22 cellular contexts compared by ENCODE assay signal in the genomic region with DNA sequence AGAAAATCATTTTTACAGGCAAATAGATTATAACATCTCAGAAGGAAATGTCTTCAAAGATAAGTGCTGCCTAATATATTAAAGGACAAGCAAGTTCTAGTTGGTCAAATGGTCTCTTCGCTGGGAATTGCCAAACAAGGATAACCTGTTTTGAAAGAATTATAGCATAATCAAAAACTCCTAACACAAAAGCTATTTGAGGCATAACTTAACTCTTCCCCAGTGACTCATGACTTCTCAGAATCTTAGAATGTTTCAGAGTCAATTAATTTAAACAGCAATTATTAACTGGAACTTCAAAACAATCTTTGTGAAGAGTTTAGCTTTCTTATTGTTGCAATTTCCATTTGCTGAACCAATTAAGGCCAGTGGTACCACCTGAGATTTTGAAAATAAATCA.
A peak's percentile ranks its signal among the peaks of the same experiment; 100 is the strongest.
DNase-seq lines count a peak whose midpoint lies in the region; ATAC-seq and TF ChIP-seq lines count a peak whose summit lies in the region.
"Had no signal": no experiment of that assay in that cellular context is flagged by ENCODE, and none has a peak within 500 bp of the region (broad histone marks: within the 10 kb centered on the region; RNA-seq: fewer than 3 reads in every experiment).

No MANE protein-coding gene starts in this region.

- H3K27ac ChIP-seq in esophagus muscularis mucosa (replicated peaks in 1 of 4): peak overlapping the region in 2 of 4 donors; percentile 27 to 36
- H3K27ac ChIP-seq: gastrocnemius medialis, upper lobe of right lung had no signal

- no peaks in the 10 kb centered on the region; the same call in 1 of the 2 replicates for H3K27me3 Mint-ChIP-seq in WTC11 (ENCODE audit: low read depth)
- H3K27me3 Mint-ChIP-seq: dendritic cell treated with granulocyte-macrophage colony-stimulating factor and Interleukin-4, amounts not matched to agents 40 ng/mL and 50 ng/mL, for 4 days; progenitor cell of endocrine pancreas had no signal

- H3K4me1 ChIP-seq in esophagus muscularis mucosa: peaks cover 22 to 30% (median 25%) of the 10 kb centered on the region in 4 donors
- H3K4me1 ChIP-seq: Caco-2 had no signal

- no peak overlapping the region for H3K4me3 Mint-ChIP-seq in WTC11
- H3K4me3 Mint-ChIP-seq: dendritic cell treated with granulocyte-macrophage colony-stimulating factor and Interleukin-4, amounts not matched to agents 40 ng/mL and 50 ng/mL, for 4 days; naive thymus-derived CD4-positive, alpha-beta T cell had no signal

- TF ChIP-seq CTCF in epithelial cell of esophagus (IDR thresholded peaks at IDR 0.05; ENCODE audit: insufficient read depth, low read depth, low read length, missing control alignments) (no peak), WTC11 (IDR thresholded peaks at IDR 0.05) (no peak), esophagus muscularis mucosa (IDR thresholded peaks at IDR 0.05) (no peak)

- no peaks in the 10 kb centered on the region for H3K4me1 Mint-ChIP-seq in WTC11

- CTCF ChIA-PET in WTC11 (lab: Charles Lee): no interaction called here

- H3K36me3 ChIP-seq in esophagus muscularis mucosa: no peaks in the 10 kb centered on the region
- H3K36me3 ChIP-seq: gastrocnemius medialis, upper lobe of right lung had no signal

- no peaks in the 10 kb centered on the region for H3K27me3 ChIP-seq in esophagus muscularis mucosa
- H3K27me3 ChIP-seq: gastrocnemius medialis, upper lobe of right lung had no signal

- 41% methylated on average over 1 of the region's 1 CpG for WGBS in esophagus muscularis mucosa

- POLR2A ChIA-PET in WTC11 (lab: Charles Lee): no interaction called here

- TF ChIP-seq POLR2A in esophagus muscularis mucosa (IDR thresholded peaks at IDR 0.05; ENCODE audit: low read depth): no peak

- no peaks in the 10 kb centered on the region for H3K36me3 Mint-ChIP-seq in WTC11

- no peaks in the 10 kb centered on the region for H3K9me3 Mint-ChIP-seq in WTC11
- H3K9me3 Mint-ChIP-seq: dendritic cell treated with granulocyte-macrophage colony-stimulating factor and Interleukin-4, amounts not matched to agents 40 ng/mL and 50 ng/mL, for 4 days had no signal

- no peak overlapping the region for H3K27ac Mint-ChIP-seq in WTC11
- H3K27ac Mint-ChIP-seq: dendritic cell treated with granulocyte-macrophage colony-stimulating factor and Interleukin-4, amounts not matched to agents 40 ng/mL and 50 ng/mL, for 4 days; naive thymus-derived CD4-positive, alpha-beta T cell; progenitor cell of endocrine pancreas had no signal

- DNase-seq in AG08395 (ENCODE audit: low spot score): peak; percentile 24
- peak; percentile 25 for DNase-seq in HT-29 (ENCODE audit: low spot score)
- DNase-seq in epithelial cell of esophagus (ENCODE audit: low read depth): peak; percentile 85
- peak; percentile 44 for DNase-seq in kidney tubule cell (ENCODE audit: low spot score)
- no peak for DNase-seq in HUDEP-2 (lab: John Stamatoyannopoulos, UW; ENCODE audit: unreplicated experiment in 76 of 76)
- no peak for DNase-seq in WTC11 (ENCODE audit: low spot score)
- no peak for DNase-seq in esophagus muscularis mucosa (ENCODE audit: extremely low spot score)
- no peak for DNase-seq in NCI-H82 (lab: John Stamatoyannopoulos, UW)
- DNase-seq: activated effector memory CD4-positive, alpha-beta T cell treated with anti-CD3 and anti-CD28 coated beads, Interleukin-2, amount 50 U/mL, for 16 hours; aorta; Caco-2; gastrocnemius medialis; naive thymus-derived CD4-positive, alpha-beta T cell; NCI-H1694; NCI-H446; SHP77; stimulated activated CD4-positive, alpha-beta T cell treated with anti-CD3 and anti-CD28 coated beads, Interleukin-12 subunit alpha, Interleukin-12 subunit beta, amount 100 ng/mL, for 4 hours; stimulated activated naive CD4-positive, alpha-beta T cell treated with Interleukin-2 at 50 U/mL for 16 hours; upper lobe of right lung had no signal

- H3K4me3 ChIP-seq in epithelial cell of esophagus (ENCODE audit: low read length): no peak overlapping the region
- H3K4me3 ChIP-seq in esophagus muscularis mucosa: no peak overlapping the region
- H3K4me3 ChIP-seq: gastrocnemius medialis, lung, upper lobe of right lung had no signal

- ATAC-seq in WTC11: no peak
- ATAC-seq: gastrocnemius medialis; naive thymus-derived CD4-positive, alpha-beta T cell; upper lobe of right lung had no signal

- no peak for TF ChIP-seq EP300 in esophagus muscularis mucosa (IDR thresholded peaks at IDR 0.05)

- H3K9me3 ChIP-seq in esophagus muscularis mucosa: no peaks in the 10 kb centered on the region
- H3K9me3 ChIP-seq: Caco-2, gastrocnemius medialis, upper lobe of right lung had no signal

- intact Hi-C loops in esophagus muscularis mucosa (cut with DNase I): no loop called here

TF ChIP-seq in WTC11, 78 proteins besides CTCF, POLR2A, EP300 and RAD21:
- TF ChIP-seq, protein P1, sequence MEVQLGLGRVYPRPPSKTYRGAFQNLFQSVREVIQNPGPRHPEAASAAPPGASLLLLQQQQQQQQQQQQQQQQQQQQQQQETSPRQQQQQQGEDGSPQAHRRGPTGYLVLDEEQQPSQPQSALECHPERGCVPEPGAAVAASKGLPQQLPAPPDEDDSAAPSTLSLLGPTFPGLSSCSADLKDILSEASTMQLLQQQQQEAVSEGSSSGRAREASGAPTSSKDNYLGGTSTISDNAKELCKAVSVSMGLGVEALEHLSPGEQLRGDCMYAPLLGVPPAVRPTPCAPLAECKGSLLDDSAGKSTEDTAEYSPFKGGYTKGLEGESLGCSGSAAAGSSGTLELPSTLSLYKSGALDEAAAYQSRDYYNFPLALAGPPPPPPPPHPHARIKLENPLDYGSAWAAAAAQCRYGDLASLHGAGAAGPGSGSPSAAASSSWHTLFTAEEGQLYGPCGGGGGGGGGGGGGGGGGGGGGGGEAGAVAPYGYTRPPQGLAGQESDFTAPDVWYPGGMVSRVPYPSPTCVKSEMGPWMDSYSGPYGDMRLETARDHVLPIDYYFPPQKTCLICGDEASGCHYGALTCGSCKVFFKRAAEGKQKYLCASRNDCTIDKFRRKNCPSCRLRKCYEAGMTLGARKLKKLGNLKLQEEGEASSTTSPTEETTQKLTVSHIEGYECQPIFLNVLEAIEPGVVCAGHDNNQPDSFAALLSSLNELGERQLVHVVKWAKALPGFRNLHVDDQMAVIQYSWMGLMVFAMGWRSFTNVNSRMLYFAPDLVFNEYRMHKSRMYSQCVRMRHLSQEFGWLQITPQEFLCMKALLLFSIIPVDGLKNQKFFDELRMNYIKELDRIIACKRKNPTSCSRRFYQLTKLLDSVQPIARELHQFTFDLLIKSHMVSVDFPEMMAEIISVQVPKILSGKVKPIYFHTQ (CRISPR knock-in tag; IDR thresholded peaks at IDR 0.05): no peak
TF ChIP-seq in WTC11: peak in this region for 0.

Comparison
In these comparisons a context has a peak if more than half of its experiments do, and no peak if none do; other contexts are left out.
1. DNase-seq: peak in AG08395 (single experiment), HT-29 (single experiment), epithelial cell of esophagus (single experiment) and kidney tubule cell (single experiment); none in HUDEP-2 (0 of 76), WTC11 (single experiment), esophagus muscularis mucosa (single experiment) and NCI-H82 (single experiment).